20 cellular contexts compared by ENCODE assay signal in genomic region chr7:44232900-44233715, GRCh38. TPM values are rescaled to one million over a fixed set of nuclear protein-coding genes. Genes with fewer than 3 reads are reported as not detected.
A peak's percentile ranks its signal among the peaks of the same experiment; 100 is the strongest.
DNase-seq lines count a peak whose midpoint lies in the region; ATAC-seq, FAIRE-seq and TF ChIP-seq lines count a peak whose summit lies in the region.
"Had no signal": no experiment of that assay in that cellular context is flagged by ENCODE, and none has a peak within 500 bp of the region (broad histone marks: within the 10 kb centered on the region; RNA-seq: fewer than 3 reads in every experiment).

No MANE protein-coding gene starts in this region.

- CTCF ChIA-PET in K562 (lab: Yijun Ruan, JAX; ENCODE audit: low intra/inter-chr PET ratio) = no interaction called here

- no peaks in the 10 kb centered on the region for H3K36me3 ChIP-seq in K562 (ENCODE audit: control insufficient read depth, insufficient read depth, low read length)
- H3K36me3 ChIP-seq in neuronal stem cell (replicated peaks in 1 of 2; ENCODE audit: control insufficient read depth in 2 of 2, insufficient read depth in 2 of 2, low read length in 2 of 2) = no peaks in the 10 kb centered on the region
- H3K36me3 ChIP-seq in left lung = no peaks in the 10 kb centered on the region
- H3K36me3 ChIP-seq: BLaER1 had no signal

- no peak overlapping the region for H2BK120ac ChIP-seq in neuronal stem cell (ENCODE audit: low read depth, low read length)

- H3K27ac Mint-ChIP-seq in T-helper 2 cell treated with Interferon-gamma antibody and Interleukin-4, amounts not matched to agents 5 μg/mL and 100 μg/mL, for 36 hours = peak overlapping the region; percentile 72
- H3K27ac Mint-ChIP-seq: CD14-positive monocyte had no signal

- H3K9me3 Mint-ChIP-seq in T-helper 2 cell treated with Interferon-gamma antibody and Interleukin-4, amounts not matched to agents 5 μg/mL and 100 μg/mL, for 36 hours = no peaks in the 10 kb centered on the region
- H3K9me3 Mint-ChIP-seq: CD14-positive monocyte; CD4-positive, alpha-beta memory T cell had no signal

- H3K4ac ChIP-seq in neuronal stem cell (ENCODE audit: low read length) = no peak overlapping the region

- peaks cover 9% of the 10 kb centered on the region; the same call in 1 of the 2 replicates for H4K20me1 ChIP-seq in K562 (replicated peaks; ENCODE audit: control insufficient read depth, insufficient read depth, low read length)
- H4K20me1 ChIP-seq: BLaER1 had no signal

- H3K4me1 ChIP-seq in K562 (replicated peaks in 1 of 2; ENCODE audit: control insufficient read depth in 2 of 2, insufficient read depth in 2 of 2, low read length in 2 of 2) (peaks cover 0 to 51% of the 10 kb centered on the region in 2 experiments; a peak in 2 of 5 replicates), neuronal stem cell (ENCODE audit: control insufficient read depth in 2 of 2, insufficient read depth in 1 of 2, low read depth in 1 of 2, low read length in 2 of 2) (peaks cover 4 to 5% of the 10 kb centered on the region in 2 donors), left lung (no peaks in the 10 kb centered on the region)
- H3K4me1 ChIP-seq: BLaER1 had no signal

- TF ChIP-seq CTCF in K562 (IDR thresholded peaks at IDR 0.05 in 2 of 3, conservative IDR thresholded peaks at IDR 0.05 in 1 of 3; ENCODE audit: insufficient read depth in 2 of 3, low read depth in 1 of 3, low read length in 3 of 3) (no peak), left lung (IDR thresholded peaks at IDR 0.05) (no peak)

- intact Hi-C loops in K562 (cut with micrococcal nuclease) (no loop called here), left lung (cut with DNase I) (no loop called here)

- DNase-seq in T-helper 2 cell treated with Interferon-gamma antibody and Interleukin-4, amounts not matched to agents 5 μg/mL and 100 μg/mL, for 36 hours (ENCODE audit: low spot score) = no peak
- DNase-seq in T-helper 2 cell (no peak), K562 (ENCODE audit: extremely low read depth in 1 of 4, low spot score in 3 of 4) (no peak), neuronal stem cell (ENCODE audit: low spot score) (no peak), NCI-H446 (lab: John Stamatoyannopoulos, UW) (no peak), cerebellum (ENCODE audit: low spot score) (no peak), left lung (no peak)
- DNase-seq: 8988T; CD4-positive, alpha-beta memory T cell; DMS153; DMS79; GF-D8; GOT3; H7 had no signal

- H3K27ac ChIP-seq in K562 (ENCODE audit: extremely low read depth, low read depth, low read length) (no peak overlapping the region), neuronal stem cell (replicated peaks; ENCODE audit: low read length) (no peak overlapping the region), left lung (no peak overlapping the region)
- H3K27ac ChIP-seq: BLaER1, HL-60 had no signal

- TF ChIP-seq RAD21 in Ishikawa (IDR thresholded peaks at IDR 0.05; ENCODE audit: low read depth) (no peak), K562 (CRISPR knock-in tag; conservative IDR thresholded peaks at IDR 0.05 in 1 of 2, IDR thresholded peaks at IDR 0.05 in 1 of 2) (no peak)

- FAIRE-seq in K562 (lab: Jason Lieb, UNC) = no peak

- no peaks in the 10 kb centered on the region for H3K4me1 Mint-ChIP-seq in T-helper 2 cell treated with Interferon-gamma antibody and Interleukin-4, amounts not matched to agents 5 μg/mL and 100 μg/mL, for 36 hours (ENCODE audit: low read depth)
- H3K4me1 Mint-ChIP-seq: CD4-positive, alpha-beta memory T cell had no signal

- peak overlapping the region; percentile 55 for H3K23ac ChIP-seq in neuronal stem cell (ENCODE audit: low read depth, low read length, poor library complexity)

- H2BK15ac ChIP-seq in neuronal stem cell (ENCODE audit: low read length) = peak overlapping the region; percentile 37

- H3K14ac ChIP-seq in neuronal stem cell (ENCODE audit: low read length) = peak overlapping the region; percentile 82

- POLR2A ChIA-PET in K562 (lab: Yijun Ruan, JAX) = interaction anchor here (0.6 kb wide), 1 partner anchor 9 kb away, joined by 3 read pairs; no protein-coding TSS in a partner anchor

- H3K27me3 Mint-ChIP-seq in T-helper 2 cell treated with Interferon-gamma antibody and Interleukin-4, amounts not matched to agents 5 μg/mL and 100 μg/mL, for 36 hours (ENCODE audit: low read depth) = no peaks in the 10 kb centered on the region
- H3K27me3 Mint-ChIP-seq: CD4-positive, alpha-beta memory T cell had no signal

- peak; percentile 15; the same call in 2 of the 3 replicates for ATAC-seq in K562
- no peak for ATAC-seq in left lung

- H2BK5ac ChIP-seq in neuronal stem cell (ENCODE audit: low read length) = no peak overlapping the region

- no peak overlapping the region for H4K91ac ChIP-seq in neuronal stem cell (ENCODE audit: low read depth, low read length, poor library complexity)

- H3K4me3 Mint-ChIP-seq in T-helper 2 cell treated with Interferon-gamma antibody and Interleukin-4, amounts not matched to agents 5 μg/mL and 100 μg/mL, for 36 hours = no peak overlapping the region
- H3K4me3 Mint-ChIP-seq: CD14-positive monocyte; CD4-positive, alpha-beta memory T cell had no signal

- H3K4me2 ChIP-seq in K562 (ENCODE audit: insufficient read depth, low read length) (no peak overlapping the region), neuronal stem cell (ENCODE audit: insufficient read depth, low read length, poor library complexity, severe bottlenecking) (no peak overlapping the region)
- H3K4me2 ChIP-seq: BLaER1 had no signal

- H2AK5ac ChIP-seq in neuronal stem cell (ENCODE audit: low read depth, low read length) = peak overlapping the region; percentile 84

- H3K9me1 ChIP-seq in K562 (ENCODE audit: control insufficient read depth, insufficient read depth, low read length) = no peaks in the 10 kb centered on the region

- H4K8ac ChIP-seq in neuronal stem cell (ENCODE audit: low read depth, low read length) = no peak overlapping the region

- H3K36me3 Mint-ChIP-seq in T-helper 2 cell treated with Interferon-gamma antibody and Interleukin-4, amounts not matched to agents 5 μg/mL and 100 μg/mL, for 36 hours (ENCODE audit: low read depth) = no peaks in the 10 kb centered on the region
- H3K36me3 Mint-ChIP-seq: CD14-positive monocyte; CD4-positive, alpha-beta memory T cell had no signal

- no peaks in the 10 kb centered on the region for H3K9me3 ChIP-seq in K562 (replicated peaks; ENCODE audit: control insufficient read depth, insufficient read depth, low read depth, low read length)
- no peaks in the 10 kb centered on the region for H3K9me3 ChIP-seq in neuronal stem cell (replicated peaks in 1 of 2; ENCODE audit: control insufficient read depth in 2 of 2, insufficient read depth in 1 of 2, low read depth in 1 of 2, low read length in 2 of 2)
- H3K9me3 ChIP-seq in left lung = no peaks in the 10 kb centered on the region
- H3K9me3 ChIP-seq: BLaER1 had no signal

- H3K79me2 ChIP-seq in K562 (ENCODE audit: control insufficient read depth, insufficient read depth, low read length) = no peaks in the 10 kb centered on the region

- no peak for TF ChIP-seq POLR2A in K562 (conservative IDR thresholded peaks at IDR 0.05)

- 1% methylated on average over 22 of the region's 22 CpGs for WGBS in K562 (ENCODE audit: insufficient coverage, low coverage, missing lambda C conversion rate)
- no CpG with 5 or more reads among the region's 22 CpGs for WGBS in neuronal stem cell (ENCODE audit: extremely low coverage in 2 of 2, insufficient read length in 2 of 2, insufficient replicate concordance in 1 of 2), 2 donors

- peak overlapping the region in 1 of 2 experiments; percentile 58; a peak in 1 of 4 replicates for H3K9ac ChIP-seq in K562 (ENCODE audit: insufficient read depth in 1 of 2, low read depth in 2 of 2, low read length in 2 of 2)
- no peak overlapping the region for H3K9ac ChIP-seq in neuronal stem cell (ENCODE audit: low read depth, low read length, poor library complexity)
- H3K9ac ChIP-seq: BLaER1 had no signal

- no peak overlapping the region for H2BK12ac ChIP-seq in neuronal stem cell (ENCODE audit: low read length)

- H3K4me3 ChIP-seq in K562 = no peak overlapping the region
- H3K4me3 ChIP-seq in neuronal stem cell (ENCODE audit: low read length in 2 of 2) = no peak overlapping the region
- H3K4me3 ChIP-seq in left lung = no peak overlapping the region
- H3K4me3 ChIP-seq: BLaER1 had no signal

- H3K79me1 ChIP-seq in neuronal stem cell (ENCODE audit: low read depth, low read length) = peaks cover 2% of the 10 kb centered on the region

- in situ Hi-C loops in K562 (cut with MboI) = no loop called here

- BruUV-seq in K562 (replicated peaks; lab: Mats Ljungman, UMichigan) = no TSS peak

- H3K18ac ChIP-seq in neuronal stem cell (ENCODE audit: low read length) = no peak overlapping the region

- H2AFZ ChIP-seq in K562 (ENCODE audit: low read depth, low read length) = no peak overlapping the region
- no peak overlapping the region for H2AFZ ChIP-seq in neuronal stem cell (ENCODE audit: low read length)

- no peak for TF ChIP-seq EP300 in Ishikawa (IDR thresholded peaks at IDR 0.05; ENCODE audit: borderline replicate concordance)
- no peak for TF ChIP-seq EP300 in K562 (IDR thresholded peaks at IDR 0.05; ENCODE audit: low read length)

- H3K27me3 ChIP-seq in K562 (ENCODE audit: control insufficient read depth in 2 of 2, insufficient read depth in 2 of 2, low read length in 2 of 2) = peaks cover 28 to 96% of the 10 kb centered on the region in 2 experiments; a peak in 4 of 5 replicates
- peaks cover 0 to 43% (median 0%) of the 10 kb centered on the region in 3 experiments for H3K27me3 ChIP-seq in neuronal stem cell (ENCODE audit: control insufficient read depth in 3 of 3, insufficient read depth in 3 of 3, low read depth in 1 of 3, low read length in 3 of 3)
- H3K27me3 ChIP-seq in left lung = peaks cover 0 to 22% of the 10 kb centered on the region in 2 donors
- H3K27me3 ChIP-seq: BLaER1 had no signal

RNA-seq across cellular contexts. Expression of gene YKT6, which starts 32.3 kb away (rescaled TPM):
- total RNA-seq in K562 (2011; cell fraction: chromatin; rRNA removed; ENCODE audit: low replicate concordance) = 52.9 and 122 TPM in 2 replicates
- total RNA-seq in K562 (2011; cell fraction: nucleolus; rRNA removed) = 80.8 and 98.2 TPM in 2 replicates
- total RNA-seq in K562 (2011; cell fraction: nucleoplasm; rRNA removed) = 90.6 and 91.5 TPM in 2 replicates
- 82.0 and 96.9 TPM in 2 replicates for total RNA-seq in K562 (2014; rRNA removed)
- 52.0 and 57.7 TPM in 2 replicates for total RNA-seq in K562 (2014; rRNA removed; fragmentation: Illumina TruSeq; extraction: Trizol)
- total RNA-seq in K562 (2015; rRNA removed; fragmentation: Illumina TruSeq; extraction: Trizol) = 56.9 and 59.5 TPM in 2 replicates
- total RNA-seq in K562 (2021) = 73.2 and 80.6 TPM in 2 replicates
- polyA plus RNA-seq in K562 (2011; rRNA removed) = 90.6 and 96.8 TPM in 2 replicates
- polyA plus RNA-seq in K562 (2011; cell fraction: cytosol; rRNA removed) = 88.6 and 98.5 TPM in 2 replicates
- 128 and 156 TPM in 2 replicates for polyA plus RNA-seq in K562 (2011; cell fraction: nucleus; rRNA removed)
- polyA plus RNA-seq in K562 (2012) = 75.1 and 76.7 TPM in 2 replicates
- 73.0 and 80.6 TPM in 2 replicates for polyA plus RNA-seq in K562 (2014; fragmentation: Illumina TruSeq; extraction: Trizol)
- polyA plus RNA-seq in K562 (2014; fragmentation: Nextera tagmentation; extraction: Ambion mirVana) = 1 to 10 TPM; 1.6 to 2.8 TPM
- polyA plus RNA-seq in K562 (2014; rRNA removed) = 75.1 and 96.5 TPM in 2 replicates
- 46.0 and 54.8 TPM in 2 replicates for polyA minus RNA-seq in K562 (2011; rRNA and poly(A)+ RNA removed)
- polyA minus RNA-seq in K562 (2011; cell fraction: cytosol; rRNA and poly(A)+ RNA removed) = 25.1 and 28.8 TPM in 2 replicates
- 46.4 and 60.2 TPM in 2 replicates for polyA minus RNA-seq in K562 (2011; cell fraction: nucleus; rRNA and poly(A)+ RNA removed)
- polyA plus RNA-seq in neuronal stem cell (2013, experiment 1 of 2) = 71.1 TPM
- 69.2 TPM for polyA plus RNA-seq in neuronal stem cell (2013, experiment 2 of 2)
- total RNA-seq in cerebellum = 43.4 TPM
- total RNA-seq in left lung = 10 to 100 TPM; 66.7 to 88.2 TPM

RNA-seq across cellular contexts. Expression of gene GCK, which starts 43.9 kb away (rescaled TPM):
- not detected in 2 replicates for total RNA-seq in K562 (2011; cell fraction: chromatin; rRNA removed; ENCODE audit: low replicate concordance)
- total RNA-seq in K562 (2011; cell fraction: nucleolus; rRNA removed) = not detected in 2 replicates
- not detected in 2 replicates for total RNA-seq in K562 (2011; cell fraction: nucleoplasm; rRNA removed)
- total RNA-seq in K562 (2014; rRNA removed) (0.14 and 0.16 TPM in 2 replicates), K562 (2014; rRNA removed; fragmentation: Illumina TruSeq; extraction: Trizol) (0.18 TPM in 1 of 2 replicates, not detected in the other), K562 (2015; rRNA removed; fragmentation: Illumina TruSeq; extraction: Trizol) (0.11 TPM in 1 of 2 replicates, not detected in the other), K562 (2021) (0.11 and 0.22 TPM in 2 replicates), cerebellum (7.7 TPM), left lung (under 1 TPM; 0.34 to 0.50 TPM)
- polyA plus RNA-seq in K562 (2011; rRNA removed) (not detected in 2 replicates), K562 (2014; fragmentation: Illumina TruSeq; extraction: Trizol) (not detected in 2 replicates), K562 (2014; fragmentation: Nextera tagmentation; extraction: Ambion mirVana) (under 1 TPM; 0.25 to 0.55 TPM), K562 (2014; rRNA removed) (0.13 and 0.35 TPM in 2 replicates)
- polyA plus RNA-seq in K562 (2011; cell fraction: cytosol; rRNA removed) = 0.04 and 0.09 TPM in 2 replicates
- polyA plus RNA-seq in K562 (2011; cell fraction: nucleus; rRNA removed) = 0.13 TPM in 1 of 2 replicates, not detected in the other
- 0.79 and 1.2 TPM in 2 replicates for polyA plus RNA-seq in K562 (2012)
- not detected in 2 replicates for polyA minus RNA-seq in K562 (2011; rRNA and poly(A)+ RNA removed)
- not detected in 2 replicates for polyA minus RNA-seq in K562 (2011; cell fraction: cytosol; rRNA and poly(A)+ RNA removed)
- polyA minus RNA-seq in K562 (2011; cell fraction: nucleus; rRNA and poly(A)+ RNA removed) = not detected in 2 replicates
- 0.60 TPM for polyA plus RNA-seq in neuronal stem cell (2013, experiment 1 of 2)
- polyA plus RNA-seq in neuronal stem cell (2013, experiment 2 of 2) = 0.46 TPM
- total RNA-seq: A673, HT1080 had no signal
- polyA plus RNA-seq: CD14-positive monocyte had no signal
